1 cellular context compared by ENCODE assay signal in genomic region chr1:193707271-193708015, GRCh38.
TF ChIP-seq lines count a peak whose summit lies in the region.

No MANE protein-coding gene starts in this region.

TF ChIP-seq in GM23338, 12 proteins besides CTCF, POLR2A, EP300 and RAD21 (continued from another document):
- TF ChIP-seq REST (IDR thresholded peaks at IDR 0.05; ENCODE audit: unreplicated experiment) (no peak), EZH2phosphoT487 (IDR thresholded peaks at IDR 0.05; ENCODE audit: unreplicated experiment) (no peak), CREB1 (CRISPR knock-in tag; IDR thresholded peaks at IDR 0.05; ENCODE audit: low read depth) (no peak), EZH2 (IDR thresholded peaks at IDR 0.05; ENCODE audit: low read depth, unreplicated experiment) (no peak), ZNF114 (CRISPR knock-in tag; IDR thresholded peaks at IDR 0.05) (no peak), ZNF462 (CRISPR knock-in tag; IDR thresholded peaks at IDR 0.05) (no peak)
TF ChIP-seq in GM23338: peak in this region for 0.
